Comparison of ENCODE assay signal across 34 cellular contexts in genomic region chr6:165082631-165083030, GRCh38.
"Had no signal": no experiment of that assay in that cellular context is flagged by ENCODE, and none has a peak within 500 bp of the region (broad histone marks: within the 10 kb centered on the region; RNA-seq: fewer than 3 reads in every experiment).

No MANE protein-coding gene starts in this region.

- ATAC-seq: activated CD8-positive, alpha-beta memory T cell treated with anti-CD3 and anti-CD28 coated beads, Interleukin-2, amount 10 ng/mL, durations not matched to agents 7 days and 5 days; activated CD8-positive, alpha-beta T cell treated with anti-CD3 and anti-CD28 coated beads, Interleukin-2, amount 10 ng/mL, durations not matched to agents 7 days and 5 days; activated naive CD8-positive, alpha-beta T cell treated with anti-CD3 and anti-CD28 coated beads, Interleukin-2, amount 50 U/mL, for 24 hours; body of pancreas had no signal

- H3K36me3 ChIP-seq: brain microvascular endothelial cell, breast epithelium had no signal

- H3K27ac Mint-ChIP-seq: activated B cell treated with CpG ODN at 0.5 μM for 24 hours; activated CD4-positive, alpha-beta memory T cell treated with anti-CD3 and anti-CD28 coated beads, Interleukin-2, amount 10 ng/mL, durations not matched to agents 7 days and 5 days; activated CD4-positive, alpha-beta T cell treated with anti-CD3 and anti-CD28 coated beads, Interleukin-2, amount 10 ng/mL, durations not matched to agents 24 days and 14 days; activated CD8-positive, alpha-beta memory T cell treated with anti-CD3 and anti-CD28 coated beads, Interleukin-2, amount 10 ng/mL, durations not matched to agents 7 days and 5 days; activated CD8-positive, alpha-beta T cell treated with anti-CD3 and anti-CD28 coated beads, Interleukin-2, amount 10 ng/mL, durations not matched to agents 7 days and 5 days; activated naive CD4-positive, alpha-beta T cell treated with anti-CD3 and anti-CD28 coated beads, Interleukin-2, amount 10 ng/mL, durations not matched to agents 7 days and 5 days; activated naive CD4-positive, alpha-beta T cell treated with anti-CD3 and anti-CD28 coated beads, Interleukin-2, amount 50 U/mL, for 24 hours; activated naive CD8-positive, alpha-beta T cell; activated naive CD8-positive, alpha-beta T cell treated with anti-CD3 and anti-CD28 coated beads, Interleukin-2, amount 10 ng/mL, durations not matched to agents 7 days and 5 days; activated naive CD8-positive, alpha-beta T cell treated with anti-CD3 and anti-CD28 coated beads, Interleukin-2, amount 50 U/mL, for 24 hours; activated T-cell treated with anti-CD3 and anti-CD28 coated beads, Interleukin-2, amount 50 U/mL, for 24 hours; activated T-helper 2 cell treated with anti-CD3 and anti-CD28 coated beads, Interferon-gamma antibody, Interleukin-2, Interleukin-4, amounts not matched to agents 10 μg/mL and 5 μg/mL and 100 μg/mL, durations not matched to agents 14 hours and 24 hours and 36 hours; T-helper 1 cell treated with Interleukin-12 subunit alpha and Interleukin-12 subunit beta and Interleukin-4 antibody, amounts not matched to agents 30 μg/mL and 1 μg/mL, for 36 hours; T-helper 2 cell treated with Interferon-gamma antibody and Interleukin-4, amounts not matched to agents 5 μg/mL and 100 μg/mL, for 36 hours had no signal

- H3K27me3 ChIP-seq: body of pancreas, brain microvascular endothelial cell, breast epithelium had no signal

- H3K4me1 Mint-ChIP-seq: activated B cell treated with CpG ODN at 0.5 μM for 24 hours; activated CD4-positive, alpha-beta memory T cell treated with anti-CD3 and anti-CD28 coated beads, Interleukin-2, amount 10 ng/mL, durations not matched to agents 7 days and 5 days; activated CD4-positive, alpha-beta T cell treated with anti-CD3 and anti-CD28 coated beads, Interleukin-2, amount 10 ng/mL, durations not matched to agents 24 days and 14 days; activated CD8-positive, alpha-beta memory T cell treated with anti-CD3 and anti-CD28 coated beads, Interleukin-2, amount 10 ng/mL, durations not matched to agents 7 days and 5 days; activated naive CD4-positive, alpha-beta T cell treated with anti-CD3 and anti-CD28 coated beads, Interleukin-2, amount 10 ng/mL, durations not matched to agents 7 days and 5 days; activated naive CD4-positive, alpha-beta T cell treated with anti-CD3 and anti-CD28 coated beads, Interleukin-2, amount 50 U/mL, for 24 hours; activated naive CD8-positive, alpha-beta T cell treated with anti-CD3 and anti-CD28 coated beads, Interleukin-2, amount 10 ng/mL, durations not matched to agents 7 days and 5 days; activated naive CD8-positive, alpha-beta T cell treated with anti-CD3 and anti-CD28 coated beads, Interleukin-2, amount 50 U/mL, for 24 hours had no signal

- H3K4me1 ChIP-seq: body of pancreas, breast epithelium had no signal

- H3K4me3 Mint-ChIP-seq: activated B cell treated with CpG ODN at 0.5 μM for 24 hours; activated CD4-positive, alpha-beta memory T cell treated with anti-CD3 and anti-CD28 coated beads, Interleukin-2, amount 10 ng/mL, durations not matched to agents 7 days and 5 days; activated CD4-positive, alpha-beta T cell treated with anti-CD3 and anti-CD28 coated beads, Interleukin-2, amount 10 ng/mL, durations not matched to agents 24 days and 14 days; activated CD8-positive, alpha-beta memory T cell treated with anti-CD3 and anti-CD28 coated beads, Interleukin-2, amount 10 ng/mL, durations not matched to agents 7 days and 5 days; activated CD8-positive, alpha-beta T cell treated with anti-CD3 and anti-CD28 coated beads, Interleukin-2, amount 10 ng/mL, durations not matched to agents 7 days and 5 days; activated naive CD4-positive, alpha-beta T cell treated with anti-CD3 and anti-CD28 coated beads, Interleukin-2, amount 10 ng/mL, durations not matched to agents 7 days and 5 days; activated naive CD4-positive, alpha-beta T cell treated with anti-CD3 and anti-CD28 coated beads, Interleukin-2, amount 50 U/mL, for 24 hours; activated naive CD8-positive, alpha-beta T cell; activated naive CD8-positive, alpha-beta T cell treated with anti-CD3 and anti-CD28 coated beads, Interleukin-2, amount 10 ng/mL, durations not matched to agents 7 days and 5 days; activated naive CD8-positive, alpha-beta T cell treated with anti-CD3 and anti-CD28 coated beads, Interleukin-2, amount 50 U/mL, for 24 hours; activated T-cell treated with anti-CD3 and anti-CD28 coated beads, Interleukin-2, amount 50 U/mL, for 24 hours; T-helper 1 cell treated with Interleukin-12 subunit alpha and Interleukin-12 subunit beta and Interleukin-4 antibody, amounts not matched to agents 30 μg/mL and 1 μg/mL, for 36 hours; T-helper 2 cell treated with Interferon-gamma antibody and Interleukin-4, amounts not matched to agents 5 μg/mL and 100 μg/mL, for 36 hours had no signal

- DNase-seq: activated B cell treated with CpG ODN at 0.5 μM for 24 hours; activated CD4-positive, alpha-beta memory T cell treated with anti-CD3 and anti-CD28 coated beads, Interleukin-2, amount 10 ng/mL, durations not matched to agents 7 days and 5 days; activated CD4-positive, alpha-beta T cell treated with anti-CD3 and anti-CD28 coated beads for 4 hours; activated CD4-positive, alpha-beta T cell treated with anti-CD3 and anti-CD28 coated beads, Interleukin-2, amount 10 ng/mL, durations not matched to agents 24 days and 14 days; activated CD4-positive, alpha-beta T cell treated with anti-CD3 and anti-CD28 coated beads, Interleukin-2, amount 50 U/mL, for 1 hour; activated CD4-positive, alpha-beta T cell treated with anti-CD3 and anti-CD28 coated beads, Interleukin-2, amount 50 U/mL, for 4 hours; activated CD4-positive, CD25-positive, alpha-beta regulatory T cell treated with anti-CD3 and anti-CD28 coated beads, Interleukin-2, amount 50 U/mL, for 72 hours; activated CD8-positive, alpha-beta memory T cell treated with anti-CD3 and anti-CD28 coated beads for 24 hours; activated CD8-positive, alpha-beta memory T cell treated with anti-CD3 and anti-CD28 coated beads, Interleukin-2, amount 10 ng/mL, durations not matched to agents 7 days and 5 days; activated CD8-positive, alpha-beta memory T cell treated with anti-CD3 and anti-CD28 coated beads, Interleukin-2, amount 50 U/mL, for 48 hours; activated CD8-positive, alpha-beta T cell treated with anti-CD3 and anti-CD28 coated beads, Interleukin-2, amount 10 ng/mL, durations not matched to agents 7 days and 5 days; activated effector memory CD4-positive, alpha-beta T cell treated with Interleukin-2 at 50 U/mL for 16 hours; activated gamma-delta T cell; activated naive CD4-positive, alpha-beta T cell treated with anti-CD3 and anti-CD28 coated beads, Interleukin-2, amount 10 ng/mL, durations not matched to agents 7 days and 5 days; activated naive CD4-positive, alpha-beta T cell treated with Interleukin-2 at 50 U/mL for 16 hours; activated naive CD8-positive, alpha-beta T cell treated with anti-CD3 and anti-CD28 coated beads, Interleukin-2, amount 10 ng/mL, durations not matched to agents 7 days and 5 days; activated naive CD8-positive, alpha-beta T cell treated with anti-CD3 and anti-CD28 coated beads, Interleukin-2, amount 50 U/mL, for 24 hours; activated T-cell treated with anti-CD3 and anti-CD28 coated beads, Interleukin-2, amount 50 U/mL, for 24 hours; activated T-cell treated with anti-CD3 and anti-CD28 coated beads, Interleukin-2, amount 50 U/mL, for 48 hours; amygdala; anterior cingulate cortex; body of pancreas; brain microvascular endothelial cell; central memory CD4-positive, alpha-beta T cell; T-helper 1 cell; T-helper 2 cell; T-helper 9 cell had no signal

- H3K9me3 Mint-ChIP-seq: activated CD4-positive, alpha-beta memory T cell treated with anti-CD3 and anti-CD28 coated beads, Interleukin-2, amount 10 ng/mL, durations not matched to agents 7 days and 5 days; activated naive CD4-positive, alpha-beta T cell treated with anti-CD3 and anti-CD28 coated beads, Interleukin-2, amount 50 U/mL, for 24 hours; T-helper 1 cell treated with Interleukin-12 subunit alpha and Interleukin-12 subunit beta and Interleukin-4 antibody, amounts not matched to agents 30 μg/mL and 1 μg/mL, for 36 hours had no signal

- H3K9me3 ChIP-seq: body of pancreas, breast epithelium had no signal

- H3K36me3 Mint-ChIP-seq: activated CD8-positive, alpha-beta memory T cell treated with anti-CD3 and anti-CD28 coated beads, Interleukin-2, amount 10 ng/mL, durations not matched to agents 7 days and 5 days; activated naive CD4-positive, alpha-beta T cell treated with anti-CD3 and anti-CD28 coated beads, Interleukin-2, amount 10 ng/mL, durations not matched to agents 7 days and 5 days; activated naive CD4-positive, alpha-beta T cell treated with anti-CD3 and anti-CD28 coated beads, Interleukin-2, amount 50 U/mL, for 24 hours; activated naive CD8-positive, alpha-beta T cell; activated naive CD8-positive, alpha-beta T cell treated with anti-CD3 and anti-CD28 coated beads, Interleukin-2, amount 10 ng/mL, durations not matched to agents 7 days and 5 days had no signal

- H3K27ac ChIP-seq: body of pancreas, brain microvascular endothelial cell, breast epithelium, VCaP had no signal

- H3K4me3 ChIP-seq: body of pancreas, breast epithelium had no signal

- H3K27me3 Mint-ChIP-seq: activated B cell treated with CpG ODN at 0.5 μM for 24 hours; activated CD4-positive, alpha-beta memory T cell treated with anti-CD3 and anti-CD28 coated beads, Interleukin-2, amount 10 ng/mL, durations not matched to agents 7 days and 5 days; activated CD4-positive, alpha-beta T cell treated with anti-CD3 and anti-CD28 coated beads, Interleukin-2, amount 10 ng/mL, durations not matched to agents 24 days and 14 days; activated CD8-positive, alpha-beta memory T cell treated with anti-CD3 and anti-CD28 coated beads, Interleukin-2, amount 10 ng/mL, durations not matched to agents 7 days and 5 days; activated naive CD4-positive, alpha-beta T cell treated with anti-CD3 and anti-CD28 coated beads, Interleukin-2, amount 10 ng/mL, durations not matched to agents 7 days and 5 days; activated naive CD4-positive, alpha-beta T cell treated with anti-CD3 and anti-CD28 coated beads, Interleukin-2, amount 50 U/mL, for 24 hours; activated naive CD8-positive, alpha-beta T cell; activated naive CD8-positive, alpha-beta T cell treated with anti-CD3 and anti-CD28 coated beads, Interleukin-2, amount 10 ng/mL, durations not matched to agents 7 days and 5 days; activated naive CD8-positive, alpha-beta T cell treated with anti-CD3 and anti-CD28 coated beads, Interleukin-2, amount 50 U/mL, for 24 hours; activated T-cell treated with anti-CD3 and anti-CD28 coated beads, Interleukin-2, amount 50 U/mL, for 24 hours had no signal
